Comparison of ENCODE assay signal across 1 cellular context in the genomic region with DNA sequence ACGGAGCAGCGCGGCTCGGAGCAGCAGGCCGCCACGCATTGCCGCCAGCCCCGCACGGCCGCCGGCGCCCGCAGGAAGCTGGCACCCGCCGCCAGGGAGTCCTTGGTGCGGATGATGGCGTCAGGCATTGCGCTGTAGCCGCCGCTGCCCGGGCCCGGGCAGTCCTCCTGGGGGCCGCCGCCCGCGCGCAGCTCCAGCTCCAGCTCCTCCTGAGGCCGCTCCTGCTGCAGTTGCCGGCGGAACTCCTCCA.
TF ChIP-seq lines count a peak whose summit lies in the region.

No MANE protein-coding gene starts in this region.

TF ChIP-seq in IMR-90, 13 proteins besides CTCF, POLR2A, EP300 and RAD21 (continued from another document):
- TF ChIP-seq NFE2L2 (IDR thresholded peaks at IDR 0.05; ENCODE audit: low read depth, low read length) (no peak), BHLHE40 (IDR thresholded peaks at IDR 0.05; ENCODE audit: low read depth, low read length) (no peak), RCOR1 (IDR thresholded peaks at IDR 0.05; ENCODE audit: insufficient replicate concordance, low read length) (no peak), MAZ (IDR thresholded peaks at IDR 0.05; ENCODE audit: borderline replicate concordance, low read depth, low read length) (no peak), MAFK (IDR thresholded peaks at IDR 0.05; ENCODE audit: low read depth, low read length) (no peak), SMC3 (IDR thresholded peaks at IDR 0.05; ENCODE audit: low read depth, low read length) (no peak), FOS (IDR thresholded peaks at IDR 0.05; ENCODE audit: low read depth, low read length) (no peak)
- TF ChIP-seq, protein P1, sequence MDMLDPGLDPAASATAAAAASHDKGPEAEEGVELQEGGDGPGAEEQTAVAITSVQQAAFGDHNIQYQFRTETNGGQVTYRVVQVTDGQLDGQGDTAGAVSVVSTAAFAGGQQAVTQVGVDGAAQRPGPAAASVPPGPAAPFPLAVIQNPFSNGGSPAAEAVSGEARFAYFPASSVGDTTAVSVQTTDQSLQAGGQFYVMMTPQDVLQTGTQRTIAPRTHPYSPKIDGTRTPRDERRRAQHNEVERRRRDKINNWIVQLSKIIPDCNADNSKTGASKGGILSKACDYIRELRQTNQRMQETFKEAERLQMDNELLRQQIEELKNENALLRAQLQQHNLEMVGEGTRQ (IDR thresholded peaks at IDR 0.05; ENCODE audit: low read depth, low read length) = no peak
